8 cellular contexts compared by ENCODE assay signal in the genomic region with DNA sequence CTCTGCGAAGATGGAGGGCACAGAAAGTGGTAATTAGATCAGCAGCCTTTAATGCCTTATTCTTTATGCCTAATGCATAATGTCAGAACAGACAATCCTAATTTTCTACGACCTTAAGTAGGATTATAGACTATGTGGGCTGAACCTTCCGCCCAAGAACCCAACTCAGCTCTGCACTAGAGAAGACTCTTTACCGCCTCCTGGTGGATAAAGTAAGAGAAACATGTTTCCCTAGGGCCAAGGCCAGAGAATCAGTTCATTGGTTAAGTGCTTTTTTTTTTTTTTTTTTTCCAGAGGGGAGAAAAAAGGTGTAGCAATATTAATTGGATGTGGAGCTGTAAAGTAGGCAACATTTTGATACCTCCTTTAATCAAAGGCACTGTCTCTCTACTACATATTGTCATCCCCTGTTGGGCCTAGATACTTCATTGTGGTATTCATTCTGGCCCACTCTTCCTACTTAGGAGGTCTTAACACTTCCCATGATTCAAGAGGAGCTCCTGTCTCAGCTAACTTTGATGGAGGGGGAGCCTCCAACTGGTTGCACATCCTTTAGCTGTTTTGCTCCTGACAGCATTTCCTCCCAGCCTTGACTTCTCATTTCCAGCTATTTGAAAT.
DNase-seq lines count a peak whose midpoint lies in the region; ATAC-seq and TF ChIP-seq lines count a peak whose summit lies in the region.

No MANE protein-coding gene starts in this region.

- H3K9me3 ChIP-seq in parathyroid adenoma (ENCODE audit: control insufficient read depth, low read length) (no peaks in the 10 kb centered on the region), ovary (no peaks in the 10 kb centered on the region), ascending aorta (no peaks in the 10 kb centered on the region)

- H3K79me2 ChIP-seq in parathyroid adenoma: no peaks in the 10 kb centered on the region

- H3K4me2 ChIP-seq in parathyroid adenoma (ENCODE audit: low read length): no peak overlapping the region

- 43 to 57% (median 53%) methylated on average over 4 of the region's 4 CpGs for WGBS in ovary, 3 donors

- intact Hi-C loops in ovary (cut with DNase I): no loop called here
- intact Hi-C loops in ascending aorta (cut with DNase I): no loop called here

- no peak overlapping the region for H2AFZ ChIP-seq in parathyroid adenoma

- H3K36me3 ChIP-seq in parathyroid adenoma (ENCODE audit: control insufficient read depth, insufficient read depth, low read length) (no peaks in the 10 kb centered on the region), ovary (no peaks in the 10 kb centered on the region), ascending aorta (no peaks in the 10 kb centered on the region)

- no peak for ATAC-seq in GM18511 (IDR thresholded peaks at IDR 0.05; ENCODE audit: unreplicated experiment)

- TF ChIP-seq CTCF in parathyroid adenoma (IDR thresholded peaks at IDR 0.05) (peak; percentile 64), ovary (IDR thresholded peaks at IDR 0.05) (no peak), ascending aorta (IDR thresholded peaks at IDR 0.05) (no peak)

- TF ChIP-seq POLR2A in ovary (IDR thresholded peaks at IDR 0.05): no peak

- H3K27ac ChIP-seq in parathyroid adenoma: no peak overlapping the region
- H3K27ac ChIP-seq in ovary: no peak overlapping the region
- no peak overlapping the region for H3K27ac ChIP-seq in ascending aorta

- H3K27me3 ChIP-seq in parathyroid adenoma (ENCODE audit: control insufficient read depth, insufficient read depth, low read length): no peaks in the 10 kb centered on the region
- H3K27me3 ChIP-seq in ovary: no peaks in the 10 kb centered on the region
- H3K27me3 ChIP-seq in ascending aorta: no peaks in the 10 kb centered on the region

- no peak overlapping the region for H3K9ac ChIP-seq in parathyroid adenoma

- peak; percentile 8 for DNase-seq in activated CD4-positive, alpha-beta T cell treated with anti-CD3 and anti-CD28 coated beads for 48 hours
- DNase-seq in activated CD4-positive, alpha-beta T cell treated with anti-CD3 and anti-CD28 coated beads, Interleukin-2, amount 50 U/mL, for 4 hours: no peak
- peak; percentile 38 for DNase-seq in LHCN-M2 (ENCODE audit: low read depth)
- peak; percentile 56 for DNase-seq in dermis blood vessel endothelial cell
- DNase-seq in ovary: no peak
- no peak for DNase-seq in ascending aorta (ENCODE audit: low spot score in 2 of 2)

- H3K4me1 ChIP-seq in parathyroid adenoma: no peaks in the 10 kb centered on the region
- H3K4me1 ChIP-seq in ovary (ENCODE audit: insufficient read depth): no peaks in the 10 kb centered on the region
- H3K4me1 ChIP-seq in ascending aorta: no peaks in the 10 kb centered on the region

- H3K4me3 ChIP-seq in parathyroid adenoma (ENCODE audit: low read depth, low read length) (no peak overlapping the region), ovary (no peak overlapping the region), ascending aorta (no peak overlapping the region)

- no peak for TF ChIP-seq EP300 in ovary (IDR thresholded peaks at IDR 0.05)

Comparison
In these comparisons a context has a peak if more than half of its experiments do, and no peak if none do; other contexts are left out.
1. DNase-seq: peak in activated CD4-positive, alpha-beta T cell treated with anti-CD3 and anti-CD28 coated beads for 48 hours (single experiment), LHCN-M2 (single experiment) and dermis blood vessel endothelial cell (single experiment); none in activated CD4-positive, alpha-beta T cell treated with anti-CD3 and anti-CD28 coated beads, Interleukin-2, amount 50 U/mL, for 4 hours (0 of 2), ovary (0 of 5) and ascending aorta (0 of 2).